Comparison of ENCODE assay signal across 11 cellular contexts in genomic region chr3:158107508-158108095, GRCh38. TPM values are rescaled to one million over a fixed set of nuclear protein-coding genes. Genes with fewer than 3 reads are reported as not detected.
A peak's percentile ranks its signal among the peaks of the same experiment; 100 is the strongest.
DNase-seq lines count a peak whose midpoint lies in the region; ATAC-seq and TF ChIP-seq lines count a peak whose summit lies in the region.
"Had no signal": no experiment of that assay in that cellular context is flagged by ENCODE, and none has a peak within 500 bp of the region (broad histone marks: within the 10 kb centered on the region; RNA-seq: fewer than 3 reads in every experiment).

No MANE protein-coding gene starts in this region.

- no peak for ATAC-seq in thoracic aorta (ENCODE audit: insufficient number of reproducible peaks, low FRiP score, low read depth)
- no peak for ATAC-seq in HG03520 (IDR thresholded peaks at IDR 0.05; ENCODE audit: unreplicated experiment)
- ATAC-seq in GM19395 (IDR thresholded peaks at IDR 0.05; ENCODE audit: unreplicated experiment), result no peak

- H3K9me3 Mint-ChIP-seq in MCF 10A (ENCODE audit: unreplicated experiment), result no peaks in the 10 kb centered on the region
- no peaks in the 10 kb centered on the region for H3K9me3 Mint-ChIP-seq in endothelial cell (ENCODE audit: unreplicated experiment)

- H4K20me1 ChIP-seq in mammary epithelial cell (ENCODE audit: insufficient read depth, low read length), result no peaks in the 10 kb centered on the region

- H3K27me3 ChIP-seq in mammary epithelial cell (ENCODE audit: insufficient read depth, low read length) (peaks cover 30% of the 10 kb centered on the region), thoracic aorta (replicated peaks; ENCODE audit: insufficient read depth) (peaks cover 2% of the 10 kb centered on the region)

- in situ Hi-C loops in mammary epithelial cell (cut with MboI; ENCODE audit: low sequenced_read_pairs in 2 of 2), result loop anchor here in 1 of 2 donors (25.0 kb wide), 1 partner anchor 305 kb away; no protein-coding TSS in a partner anchor

- CTCF ChIA-PET in MCF 10A (lab: Yijun Ruan, JAX) (interaction anchor here (0.5 to 0.9 kb wide), 4 partner anchors 190 to 424 kb away, joined by 3 to 4 read pairs (median 3); no protein-coding TSS in a partner anchor), mammary epithelial cell (lab: Charles Lee; ENCODE audit: low non-redundant PET) (no interaction called here)

- POLR2A ChIA-PET in MCF 10A (lab: Yijun Ruan, JAX), result interaction anchor here (0.8 to 5.5 kb wide), 3 partner anchors 14 to 251 kb away, joined by 3 to 59 read pairs (median 4); no protein-coding TSS in a partner anchor

- peaks cover 19% of the 10 kb centered on the region for H3K4me1 ChIP-seq in mammary epithelial cell (ENCODE audit: insufficient read depth, low read length)
- peaks cover 8 to 53% of the 10 kb centered on the region in 2 donors for H3K4me1 ChIP-seq in thoracic aorta (ENCODE audit: control insufficient read depth in 1 of 2, low read depth in 2 of 2)

- H3K9ac ChIP-seq in mammary epithelial cell (ENCODE audit: insufficient read depth, low read length), result no peak overlapping the region

- H3K4me1 Mint-ChIP-seq in MCF 10A (ENCODE audit: insufficient read depth, unreplicated experiment) (peaks cover 29% of the 10 kb centered on the region), endothelial cell (ENCODE audit: unreplicated experiment) (peaks cover 40% of the 10 kb centered on the region)

- H3K27ac Mint-ChIP-seq in MCF 10A (ENCODE audit: low read depth, unreplicated experiment) (no peak overlapping the region), endothelial cell (ENCODE audit: unreplicated experiment) (no peak overlapping the region)

- H3K36me3 ChIP-seq in mammary epithelial cell (ENCODE audit: insufficient read depth, low read length), result no peaks in the 10 kb centered on the region
- H3K36me3 ChIP-seq in thoracic aorta, result no peaks in the 10 kb centered on the region

- no peaks in the 10 kb centered on the region for H3K27me3 Mint-ChIP-seq in MCF 10A (ENCODE audit: insufficient read depth, unreplicated experiment)
- H3K27me3 Mint-ChIP-seq in endothelial cell (ENCODE audit: unreplicated experiment), result peaks cover 35% of the 10 kb centered on the region

- BruUV-seq in MCF 10A (replicated peaks; lab: Mats Ljungman, UMichigan), result no TSS peak
- no TSS peak for BruUV-seq in mammary epithelial cell (replicated peaks; lab: Mats Ljungman, UMichigan)

- H3K4me3 Mint-ChIP-seq in MCF 10A (ENCODE audit: unreplicated experiment), result peak overlapping the region; percentile 93
- H3K4me3 Mint-ChIP-seq in endothelial cell (ENCODE audit: unreplicated experiment), result peak overlapping the region; percentile 83

- no peak overlapping the region for H2AFZ ChIP-seq in mammary epithelial cell (ENCODE audit: low read depth, low read length)

- H3K36me3 Mint-ChIP-seq in MCF 10A (ENCODE audit: insufficient read depth, unreplicated experiment), result peaks cover 14% of the 10 kb centered on the region
- peaks cover 4% of the 10 kb centered on the region for H3K36me3 Mint-ChIP-seq in endothelial cell (ENCODE audit: low read depth, unreplicated experiment)

- H3K27ac ChIP-seq in mammary epithelial cell (ENCODE audit: insufficient read depth, low read depth, low read length) (no peak overlapping the region), thoracic aorta (peak overlapping the region in 1 of 2 donors; percentile 74)

- DNase-seq in MCF 10A (ENCODE audit: unreplicated experiment) (no peak), mammary epithelial cell (no peak), NCI-H526 (lab: John Stamatoyannopoulos, UW) (peak; percentile 46 to 70), endothelial cell (ENCODE audit: low spot score) (no peak), thoracic aorta (ENCODE audit: low spot score) (no peak), putamen (ENCODE audit: low spot score) (no peak)
- DNase-seq: activated CD4-positive, CD25-positive, alpha-beta regulatory T cell; central memory CD4-positive, alpha-beta T cell; NCI-H2171 had no signal

- H3K4me3 ChIP-seq in mammary epithelial cell (replicated peaks in 1 of 3; ENCODE audit: insufficient read depth in 1 of 3, low read depth in 2 of 3, low read length in 3 of 3), result no peak overlapping the region
- peak overlapping the region; percentile 78 for H3K4me3 ChIP-seq in thoracic aorta

- H3K9me3 ChIP-seq in mammary epithelial cell (replicated peaks; ENCODE audit: insufficient read depth, low read length), result no peaks in the 10 kb centered on the region
- H3K9me3 ChIP-seq in thoracic aorta, result no peaks in the 10 kb centered on the region

- WGBS in mammary epithelial cell (ENCODE audit: low coverage, missing lambda C conversion rate), result 37% methylated on average over 14 of the region's 14 CpGs

- TF ChIP-seq CTCF in MCF 10A (IDR thresholded peaks at IDR 0.05; ENCODE audit: unreplicated experiment) (no peak), mammary epithelial cell (conservative IDR thresholded peaks at IDR 0.05 in 1 of 2, IDR thresholded peaks at IDR 0.05 in 1 of 2; ENCODE audit: extremely low read depth in 1 of 2, insufficient read depth in 1 of 2, low read depth in 1 of 2, low read length in 2 of 2) (no peak), endothelial cell (IDR thresholded peaks at IDR 0.05; ENCODE audit: unreplicated experiment) (no peak), thoracic aorta (IDR thresholded peaks at IDR 0.05) (no peak)

- H3K79me2 ChIP-seq in mammary epithelial cell (ENCODE audit: insufficient read depth, low read length), result peaks cover 25% of the 10 kb centered on the region

- intact Hi-C loops in MCF 10A (cut with micrococcal nuclease), result no loop called here
- intact Hi-C loops in mammary epithelial cell (cut with micrococcal nuclease), result loop anchor here (5.0 kb wide), 1 partner anchor 325 kb away; no protein-coding TSS in a partner anchor

- no peak overlapping the region for H3K4me2 ChIP-seq in mammary epithelial cell (ENCODE audit: insufficient read depth, low read depth, low read length)

- dilution Hi-C loops in mammary epithelial cell (cut with HindIII; ENCODE audit: low sequenced_read_pairs), result no loop called here

RNA-seq across cellular contexts. Expression of gene SHOX2, which starts 1.4 kb away (rescaled TPM):
- total RNA-seq in MCF 10A (2022) (2.6 and 3.1 TPM in 2 replicates), mammary epithelial cell (1 to 10 TPM in 1 of 2 donors, not detected in 1; 1.2 TPM), endothelial cell (ENCODE audit: unreplicated experiment) (0.54 TPM), thoracic aorta (10 to 100 TPM in 1 of 2 donors, under 1 TPM in 1; 0.35 to 12.3 TPM)
- polyA plus RNA-seq in mammary epithelial cell, result 0.05 TPM
- 0.26 TPM for polyA minus RNA-seq in mammary epithelial cell

RNA-seq across cellular contexts. Expression of gene RSRC1, which starts 2.3 kb away (rescaled TPM):
- 32.3 and 35.8 TPM in 2 replicates for total RNA-seq in MCF 10A (2022)
- total RNA-seq in mammary epithelial cell, result 10 to 100 TPM; 30.0 to 35.6 TPM
- 8.4 TPM for polyA plus RNA-seq in mammary epithelial cell
- 7.6 TPM for polyA minus RNA-seq in mammary epithelial cell
- 24.7 TPM for total RNA-seq in endothelial cell (ENCODE audit: unreplicated experiment)
- 10 to 100 TPM; 26.6 to 39.5 TPM for total RNA-seq in thoracic aorta

Comparison
In these comparisons a context has a peak if more than half of its experiments do, and no peak if none do; other contexts are left out.
1. DNase-seq: peak in NCI-H526 (2 of 2); none in MCF 10A (single experiment), mammary epithelial cell (single experiment), endothelial cell (single experiment), thoracic aorta (single experiment) and putamen (single experiment).